22 cellular contexts compared by ENCODE assay signal in genomic region chr2:167451496-167452289, GRCh38.
"Had no signal": no experiment of that assay in that cellular context is flagged by ENCODE, and none has a peak within 500 bp of the region (broad histone marks: within the 10 kb centered on the region; RNA-seq: fewer than 3 reads in every experiment).

No MANE protein-coding gene starts in this region.

- H3K27ac ChIP-seq: body of pancreas, cardiac muscle cell, left lung, neutrophil, ovary, psoas muscle, right atrium auricular region, transverse colon had no signal

- H3K36me3 ChIP-seq: cardiac muscle cell, left lung, neutrophil, ovary, right atrium auricular region, transverse colon had no signal

- H3K27me3 ChIP-seq: body of pancreas, cardiac muscle cell, left lung, neutrophil, ovary, right atrium auricular region, transverse colon had no signal

- H3K4me3 ChIP-seq: body of pancreas, cardiac muscle cell, left lung, lung, ovary, psoas muscle, right atrium auricular region, transverse colon had no signal

- DNase-seq: activated CD4-positive, alpha-beta memory T cell treated with anti-CD3 and anti-CD28 coated beads, Interleukin-2, amount 10 ng/mL, durations not matched to agents 7 days and 5 days; activated CD4-positive, alpha-beta T cell treated with anti-CD3 and anti-CD28 coated beads for 48 hours; activated effector memory CD4-positive, alpha-beta T cell treated with Interleukin-2 at 50 U/mL for 16 hours; activated naive CD4-positive, alpha-beta T cell treated with anti-CD3 and anti-CD28 coated beads for 36 hours; activated T-cell treated with anti-CD3 and anti-CD28 coated beads, Interleukin-2, amount 50 U/mL, for 72 hours; body of pancreas; foreskin melanocyte; immature natural killer cell; left lung; midbrain; natural killer cell; ovary; psoas muscle; stimulated activated CD4-positive, alpha-beta T cell treated with anti-CD3 and anti-CD28 coated beads, Interleukin-12 subunit alpha, Interleukin-12 subunit beta, amount 100 ng/mL, for 4 hours; T1000; transverse colon had no signal

- H3K4me1 ChIP-seq: body of pancreas, left lung, psoas muscle, right atrium auricular region, transverse colon had no signal

- ATAC-seq: activated T-cell treated with anti-CD3 and anti-CD28 coated beads, Interleukin-2, amount 50 U/mL, for 72 hours; body of pancreas; left lung; natural killer cell; psoas muscle; stimulated activated memory B cell treated with anti-CD40 and anti-IgM and Interleukin-4, amounts not matched to agents 10 μg/mL and 1 μg/mL and 100 μg/mL, for 72 hours had no signal

- H3K9me3 ChIP-seq: body of pancreas, neutrophil, ovary had no signal

- FAIRE-seq: urothelium cell line had no signal
